ENCODE assay signal across 10 cellular contexts in genomic region chr1:156153362-156153761, GRCh38. TPM values are rescaled to one million over a fixed set of nuclear protein-coding genes. Genes with fewer than 3 reads are reported as not detected.
DNase-seq lines count a peak whose midpoint lies in the region; ATAC-seq and TF ChIP-seq lines count a peak whose summit lies in the region.
"Had no signal": no experiment of that assay in that cellular context is flagged by ENCODE, and none has a peak within 500 bp of the region (broad histone marks: within the 10 kb centered on the region; RNA-seq: fewer than 3 reads in every experiment).

TSS of gene SEMA4A (plus strand) at chr1:156153585. CDS start at chr1:156154579, 994 bp downstream.

- peaks cover 2% of the 10 kb centered on the region for H3K36me3 Mint-ChIP-seq in activated CD8-positive, alpha-beta memory T cell treated with anti-CD3 and anti-CD28 coated beads, Interleukin-2, amount 10 ng/mL, durations not matched to agents 7 days and 5 days
- peaks cover 3% of the 10 kb centered on the region for H3K36me3 Mint-ChIP-seq in activated CD8-positive, alpha-beta T cell treated with anti-CD3 and anti-CD28 coated beads for 36 hours (ENCODE audit: low read depth)

- POLR2A ChIA-PET in activated CD8-positive, alpha-beta T cell treated with anti-CD3 and anti-CD28 coated beads for 36 hours (lab: Charles Lee) = interaction anchor here (0.8 to 7.4 kb wide), 5 partner anchors 11 to 103 kb away, joined by 3 to 60 read pairs (median 3); no protein-coding TSS in a partner anchor

- TF ChIP-seq CTCF in activated CD8-positive, alpha-beta T cell treated with anti-CD3 and anti-CD28 coated beads for 36 hours (IDR thresholded peaks at IDR 0.05) = no peak
- TF ChIP-seq CTCF in lower lobe of right lung (IDR thresholded peaks at IDR 0.05) = no peak

- intact Hi-C loops in activated CD8-positive, alpha-beta T cell treated with anti-CD3 and anti-CD28 coated beads for 36 hours (cut with micrococcal nuclease) = no loop called here
- intact Hi-C loops in lower lobe of right lung (cut with DNase I) = no loop called here

- WGBS in thymus = 94% methylated on average over 10 of the region's 10 CpGs

- H3K4me1 Mint-ChIP-seq in activated CD8-positive, alpha-beta memory T cell treated with anti-CD3 and anti-CD28 coated beads, Interleukin-2, amount 10 ng/mL, durations not matched to agents 7 days and 5 days = peaks cover 54% of the 10 kb centered on the region
- peaks cover 84% of the 10 kb centered on the region for H3K4me1 Mint-ChIP-seq in activated CD8-positive, alpha-beta T cell treated with anti-CD3 and anti-CD28 coated beads for 36 hours (ENCODE audit: low read depth)

- H3K4me1 ChIP-seq in lower lobe of right lung (peaks cover 34% of the 10 kb centered on the region), thymus (ENCODE audit: control insufficient read depth, insufficient read depth, low read length) (peaks cover 8% of the 10 kb centered on the region)

- peak within 1 kb of the TSS; percentile 34 for H3K4me3 ChIP-seq in lower lobe of right lung
- H3K4me3 ChIP-seq in thymus (ENCODE audit: low read length) = no peak within 1 kb of the TSS

- H3K27ac Mint-ChIP-seq in activated CD8-positive, alpha-beta memory T cell treated with anti-CD3 and anti-CD28 coated beads, Interleukin-2, amount 10 ng/mL, durations not matched to agents 7 days and 5 days = peak within 1 kb of the TSS; percentile 83
- H3K27ac Mint-ChIP-seq in activated CD8-positive, alpha-beta T cell treated with anti-CD3 and anti-CD28 coated beads for 36 hours = peak within 1 kb of the TSS; percentile 78

- peak within 1 kb of the TSS; percentile 42 for H3K27ac ChIP-seq in lower lobe of right lung
- H3K27ac ChIP-seq in thymus (ENCODE audit: low read depth) = peak within 1 kb of the TSS; percentile 53

- peak within 1 kb of the TSS; percentile 70 for H3K4me3 Mint-ChIP-seq in activated CD8-positive, alpha-beta memory T cell treated with anti-CD3 and anti-CD28 coated beads, Interleukin-2, amount 10 ng/mL, durations not matched to agents 7 days and 5 days
- H3K4me3 Mint-ChIP-seq in activated CD8-positive, alpha-beta T cell treated with anti-CD3 and anti-CD28 coated beads for 36 hours = peak within 1 kb of the TSS; percentile 83

- H3K27me3 ChIP-seq in lower lobe of right lung (ENCODE audit: low read depth) (peaks cover 5% of the 10 kb centered on the region), thymus (ENCODE audit: control insufficient read depth, insufficient read depth) (no peaks in the 10 kb centered on the region)

- no peak for ATAC-seq in activated CD8-positive, alpha-beta memory T cell treated with anti-CD3 and anti-CD28 coated beads, Interleukin-2, amount 10 ng/mL, durations not matched to agents 7 days and 5 days
- no peak for ATAC-seq in activated CD8-positive, alpha-beta T cell treated with anti-CD3 and anti-CD28 coated beads for 36 hours
- ATAC-seq in lower lobe of right lung (peak; percentile 23 to 57), GM21717 (IDR thresholded peaks at IDR 0.05; ENCODE audit: unreplicated experiment) (no peak)

- no peaks in the 10 kb centered on the region for H3K9me3 Mint-ChIP-seq in activated CD8-positive, alpha-beta memory T cell treated with anti-CD3 and anti-CD28 coated beads, Interleukin-2, amount 10 ng/mL, durations not matched to agents 7 days and 5 days (ENCODE audit: low read depth)
- H3K9me3 Mint-ChIP-seq in activated CD8-positive, alpha-beta T cell treated with anti-CD3 and anti-CD28 coated beads for 36 hours = no peaks in the 10 kb centered on the region

- H3K9me3 ChIP-seq in lower lobe of right lung (no peaks in the 10 kb centered on the region), thymus (ENCODE audit: control insufficient read depth) (no peaks in the 10 kb centered on the region)
- H3K9me3 ChIP-seq: SK-N-SH had no signal

- no peak for DNase-seq in activated CD8-positive, alpha-beta memory T cell treated with anti-CD3 and anti-CD28 coated beads, Interleukin-2, amount 10 ng/mL, durations not matched to agents 7 days and 5 days
- DNase-seq in activated CD8-positive, alpha-beta memory T cell treated with anti-CD3 and anti-CD28 coated beads, Interleukin-2, amount 50 U/mL, for 48 hours = no peak
- DNase-seq in activated CD8-positive, alpha-beta T cell treated with anti-CD3 and anti-CD28 coated beads for 36 hours = no peak
- DNase-seq in lower lobe of right lung = peak; percentile 74
- DNase-seq in 8988T = no peak
- no peak for DNase-seq in hippocampal formation (lab: John Stamatoyannopoulos, UW)
- DNase-seq: NCI-H1417, SK-N-SH had no signal

- H3K27me3 Mint-ChIP-seq in activated CD8-positive, alpha-beta memory T cell treated with anti-CD3 and anti-CD28 coated beads, Interleukin-2, amount 10 ng/mL, durations not matched to agents 7 days and 5 days = no peaks in the 10 kb centered on the region
- no peaks in the 10 kb centered on the region for H3K27me3 Mint-ChIP-seq in activated CD8-positive, alpha-beta T cell treated with anti-CD3 and anti-CD28 coated beads for 36 hours

- CTCF ChIA-PET in activated CD8-positive, alpha-beta memory T cell treated with anti-CD3 and anti-CD28 coated beads, Interleukin-2, amount 10 ng/mL, durations not matched to agents 7 days and 5 days (lab: Charles Lee) = interaction anchor here (1.2 to 18.3 kb wide), 6 partner anchors 8 to 165 kb away, joined by 3 to 267 read pairs (median 4); no protein-coding TSS in a partner anchor
- CTCF ChIA-PET in activated CD8-positive, alpha-beta T cell treated with anti-CD3 and anti-CD28 coated beads for 36 hours (lab: Charles Lee) = interaction anchor here (1.1 to 5.0 kb wide), 3 partner anchors 11 to 73 kb away, joined by 3 to 27 read pairs (median 4); no protein-coding TSS in a partner anchor

- H3K36me3 ChIP-seq in lower lobe of right lung = no peaks in the 10 kb centered on the region
- no peaks in the 10 kb centered on the region for H3K36me3 ChIP-seq in thymus (ENCODE audit: control insufficient read depth, insufficient read depth)

RNA-seq across cellular contexts. Expression of gene SEMA4A, which starts in this region (rescaled TPM):
- 10 to 100 TPM; 14.5 to 30.6 TPM for total RNA-seq in activated CD8-positive, alpha-beta memory T cell treated with anti-CD3 and anti-CD28 coated beads, Interleukin-2, amount 10 ng/mL, durations not matched to agents 7 days and 5 days
- total RNA-seq in activated CD8-positive, alpha-beta T cell treated with anti-CD3 and anti-CD28 coated beads for 36 hours = 10 to 100 TPM; 23.8 to 24.7 TPM
- total RNA-seq in lower lobe of right lung = 28.9 TPM
- polyA plus RNA-seq in thymus = 14.8 TPM

Comparison
In these comparisons a context has a peak if more than half of its experiments do, and no peak if none do; other contexts are left out.
1. ATAC-seq: peak in lower lobe of right lung (2 of 2); none in activated CD8-positive, alpha-beta memory T cell treated with anti-CD3 and anti-CD28 coated beads, Interleukin-2, amount 10 ng/mL, durations not matched to agents 7 days and 5 days (single experiment), activated CD8-positive, alpha-beta T cell treated with anti-CD3 and anti-CD28 coated beads for 36 hours (single experiment) and GM21717 (single experiment).